In the genomic region with DNA sequence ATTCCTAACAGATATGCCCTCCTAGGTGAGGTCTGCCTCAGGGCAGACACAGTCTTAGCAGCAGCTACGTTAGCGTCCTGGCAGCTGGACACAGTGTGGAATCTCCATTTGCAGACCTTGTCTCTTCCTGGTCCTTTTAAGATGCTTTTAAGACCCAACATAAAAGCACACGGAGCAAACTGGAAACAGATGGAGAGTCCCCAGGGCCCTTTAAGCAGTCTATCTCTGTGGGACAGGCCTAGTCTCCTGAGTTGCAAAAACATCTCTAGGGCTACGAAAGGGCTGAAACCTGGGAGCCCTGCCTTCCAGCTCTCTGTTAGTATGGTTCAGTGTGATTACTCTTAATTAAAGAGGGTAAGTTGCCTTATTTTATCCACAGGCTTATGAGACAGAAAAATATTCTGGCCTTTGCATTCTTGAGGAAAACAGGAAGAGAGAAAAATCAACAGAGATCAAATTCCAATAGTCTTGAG, we compare ENCODE assay signal across 14 cellular contexts.
DNase-seq lines count a peak whose midpoint lies in the region; ATAC-seq and TF ChIP-seq lines count a peak whose summit lies in the region.
"Had no signal": no experiment of that assay in that cellular context is flagged by ENCODE, and none has a peak within 500 bp of the region (broad histone marks: within the 10 kb centered on the region; RNA-seq: fewer than 3 reads in every experiment).

No MANE protein-coding gene starts in this region.

- TF ChIP-seq POLR2A in uterus (IDR thresholded peaks at IDR 0.05) (no peak), lower leg skin (IDR thresholded peaks at IDR 0.05) (no peak)

- peak overlapping the region; percentile 36 to 63 for H3K27ac ChIP-seq in ascending aorta
- peak overlapping the region; percentile 26 for H3K27ac ChIP-seq in iPS-20b (ENCODE audit: low read length)
- H3K27ac ChIP-seq in uterus: peak overlapping the region; percentile 50 to 92

- no peak for ATAC-seq in activated naive CD4-positive, alpha-beta T cell treated with anti-CD3 and anti-CD28 coated beads, Interleukin-2, amount 50 U/mL, for 72 hours
- no peak for ATAC-seq in HG02884 (IDR thresholded peaks at IDR 0.05; ENCODE audit: unreplicated experiment)
- ATAC-seq: left lobe of liver had no signal

- peak overlapping the region; percentile 3 to 9 for H3K27ac Mint-ChIP-seq in activated naive CD4-positive, alpha-beta T cell treated with anti-CD3 and anti-CD28 coated beads, Interleukin-2, amount 50 U/mL, for 72 hours
- H3K27ac Mint-ChIP-seq in activated naive CD4-positive, alpha-beta T cell treated with anti-CD3 and anti-CD28 coated beads, Interleukin-2, amount 10 ng/mL, durations not matched to agents 7 days and 5 days: no peak overlapping the region
- H3K27ac Mint-ChIP-seq: activated B cell treated with CpG ODN at 0.5 μM for 24 hours; activated naive CD8-positive, alpha-beta T cell had no signal

- H3K4me3 ChIP-seq in ascending aorta (no peak overlapping the region), iPS-20b (ENCODE audit: low read length) (no peak overlapping the region), uterus (no peak overlapping the region), lower leg skin (ENCODE audit: low read depth, poor library complexity, severe bottlenecking) (no peak overlapping the region)

- H3K27me3 ChIP-seq in ascending aorta (no peaks in the 10 kb centered on the region), iPS-20b (ENCODE audit: insufficient read depth, low read length) (no peaks in the 10 kb centered on the region), uterus (no peaks in the 10 kb centered on the region)

- peaks cover 12 to 19% of the 10 kb centered on the region in 2 donors for H3K9me3 Mint-ChIP-seq in activated naive CD4-positive, alpha-beta T cell treated with anti-CD3 and anti-CD28 coated beads, Interleukin-2, amount 50 U/mL, for 72 hours
- H3K9me3 Mint-ChIP-seq in activated naive CD4-positive, alpha-beta T cell treated with anti-CD3 and anti-CD28 coated beads, Interleukin-2, amount 10 ng/mL, durations not matched to agents 7 days and 5 days: peaks cover 3% of the 10 kb centered on the region

- peaks cover 3% of the 10 kb centered on the region for H3K4me1 Mint-ChIP-seq in activated naive CD4-positive, alpha-beta T cell treated with anti-CD3 and anti-CD28 coated beads, Interleukin-2, amount 10 ng/mL, durations not matched to agents 7 days and 5 days

- H3K9ac ChIP-seq in iPS-20b (ENCODE audit: low read depth, low read length): no peak overlapping the region; the same call in 1 of the 2 replicates

- intact Hi-C loops in ascending aorta (cut with DNase I) (no loop called here), uterus (cut with DNase I; ENCODE audit: low total_unique reads) (no loop called here), lower leg skin (cut with DNase I; ENCODE audit: low total_unique reads) (no loop called here)

- no peak for DNase-seq in activated naive CD4-positive, alpha-beta T cell treated with anti-CD3 and anti-CD28 coated beads, Interleukin-2, amount 50 U/mL, for 72 hours (ENCODE audit: low spot score in 2 of 2)
- DNase-seq in activated naive CD4-positive, alpha-beta T cell treated with anti-CD3 and anti-CD28 coated beads, Interleukin-2, amount 10 ng/mL, durations not matched to agents 7 days and 5 days: no peak
- DNase-seq in ascending aorta (ENCODE audit: low spot score in 2 of 2) (no peak), uterus (no peak), lower leg skin (ENCODE audit: low spot score in 2 of 2) (no peak)
- no peak for DNase-seq in activated CD4-positive, alpha-beta T cell treated with anti-CD3 and anti-CD28 coated beads, Interleukin-2, amount 50 U/mL, for 1 hour
- DNase-seq: ACHN, activated B cell treated with CpG ODN at 0.5 μM for 24 hours, NCI-H510A treated with DMSO at 0.1 percent for 48 hours had no signal

- CTCF ChIA-PET in activated naive CD4-positive, alpha-beta T cell treated with anti-CD3 and anti-CD28 coated beads, Interleukin-2, amount 10 ng/mL, durations not matched to agents 7 days and 5 days (lab: Charles Lee): no interaction called here

- H3K4me1 ChIP-seq in ascending aorta (peaks cover 8 to 15% of the 10 kb centered on the region in 2 donors), iPS-20b (ENCODE audit: insufficient read depth, low read length) (peaks cover 35% of the 10 kb centered on the region), uterus (peaks cover 0 to 5% of the 10 kb centered on the region in 2 donors)

- H3K36me3 ChIP-seq in ascending aorta (no peaks in the 10 kb centered on the region), iPS-20b (ENCODE audit: insufficient read depth, low read depth, low read length) (no peaks in the 10 kb centered on the region), uterus (no peaks in the 10 kb centered on the region)

- TF ChIP-seq CTCF in ascending aorta (IDR thresholded peaks at IDR 0.05): no peak
- no peak for TF ChIP-seq CTCF in uterus (IDR thresholded peaks at IDR 0.05)
- TF ChIP-seq CTCF in lower leg skin (IDR thresholded peaks at IDR 0.05): no peak

- H3K27me3 Mint-ChIP-seq in activated naive CD4-positive, alpha-beta T cell treated with anti-CD3 and anti-CD28 coated beads, Interleukin-2, amount 10 ng/mL, durations not matched to agents 7 days and 5 days: no peaks in the 10 kb centered on the region
- H3K27me3 Mint-ChIP-seq: activated B cell treated with CpG ODN at 0.5 μM for 24 hours; activated naive CD8-positive, alpha-beta T cell had no signal

- no peak overlapping the region for H3K4me3 Mint-ChIP-seq in activated naive CD4-positive, alpha-beta T cell treated with anti-CD3 and anti-CD28 coated beads, Interleukin-2, amount 10 ng/mL, durations not matched to agents 7 days and 5 days
- H3K4me3 Mint-ChIP-seq: activated B cell treated with CpG ODN at 0.5 μM for 24 hours; activated naive CD8-positive, alpha-beta T cell; neural crest cell had no signal

- H3K36me3 Mint-ChIP-seq in activated naive CD4-positive, alpha-beta T cell treated with anti-CD3 and anti-CD28 coated beads, Interleukin-2, amount 50 U/mL, for 72 hours: peaks cover 11 to 29% of the 10 kb centered on the region in 2 donors
- H3K36me3 Mint-ChIP-seq in activated naive CD4-positive, alpha-beta T cell treated with anti-CD3 and anti-CD28 coated beads, Interleukin-2, amount 10 ng/mL, durations not matched to agents 7 days and 5 days: no peaks in the 10 kb centered on the region

- WGBS in lower leg skin, 2 donors: 45 to 72% methylated on average over 2 to 4 of the region's 4 CpGs

- H3K9me3 ChIP-seq in ascending aorta (no peaks in the 10 kb centered on the region), iPS-20b (ENCODE audit: insufficient read depth, low read depth, low read length) (peaks cover 7% of the 10 kb centered on the region; the same call in 1 of the 2 replicates), uterus (no peaks in the 10 kb centered on the region)
